Comparison of ENCODE assay signal across 16 cellular contexts in the genomic region with DNA sequence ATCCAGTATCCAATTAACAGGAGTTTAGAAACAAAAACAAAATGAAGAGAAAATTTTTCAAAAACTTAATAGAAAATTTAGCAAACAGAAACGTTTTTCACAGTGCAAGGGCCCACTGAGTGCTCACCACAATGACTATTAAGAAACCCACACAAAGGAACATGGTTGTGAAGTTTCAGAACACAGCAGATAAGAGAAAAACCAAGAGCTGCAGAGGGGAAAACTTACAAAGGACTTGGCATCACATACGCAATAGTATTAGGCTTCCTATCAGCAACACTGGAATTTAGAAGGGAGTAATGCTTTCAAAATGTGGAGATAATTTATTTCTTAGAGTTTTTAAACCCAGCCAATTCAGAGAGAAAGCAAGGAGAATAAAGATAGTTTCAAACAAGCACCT. TPM values are rescaled to one million over a fixed set of nuclear protein-coding genes. Genes with fewer than 3 reads are reported as not detected.
DNase-seq lines count a peak whose midpoint lies in the region; ATAC-seq and TF ChIP-seq lines count a peak whose summit lies in the region.
"Had no signal": no experiment of that assay in that cellular context is flagged by ENCODE, and none has a peak within 500 bp of the region (broad histone marks: within the 10 kb centered on the region; RNA-seq: fewer than 3 reads in every experiment).

No MANE protein-coding gene starts in this region.

- no peak overlapping the region for H2AFZ ChIP-seq in Karpas-422 (ENCODE audit: low read length)

- peaks cover 34% of the 10 kb centered on the region for H3K4me1 ChIP-seq in CD8-positive, alpha-beta T cell (ENCODE audit: insufficient read depth, low read length)
- H3K4me1 ChIP-seq in Karpas-422 (ENCODE audit: low read length) (peaks cover 41% of the 10 kb centered on the region), mucosa of descending colon (ENCODE audit: low read depth) (peaks cover 4% of the 10 kb centered on the region)
- peaks cover 8 to 9% of the 10 kb centered on the region in 2 donors for H3K4me1 ChIP-seq in naive thymus-derived CD4-positive, alpha-beta T cell (ENCODE audit: control insufficient read depth in 2 of 2, insufficient read depth in 2 of 2, low read length in 2 of 2)

- no peak for ATAC-seq in CD8-positive, alpha-beta T cell
- peak; percentile 44 for ATAC-seq in activated naive CD8-positive, alpha-beta T cell treated with anti-CD3 and anti-CD28 coated beads, Interleukin-2, amount 50 U/mL, for 24 hours
- no peak for ATAC-seq in naive thymus-derived CD4-positive, alpha-beta T cell
- ATAC-seq in HG02870 (IDR thresholded peaks at IDR 0.05; ENCODE audit: unreplicated experiment), result no peak
- no peak for ATAC-seq in mucosa of descending colon

- peaks cover 40% of the 10 kb centered on the region for H3K36me3 Mint-ChIP-seq in CD8-positive, alpha-beta T cell
- H3K36me3 Mint-ChIP-seq in activated naive CD8-positive, alpha-beta T cell treated with anti-CD3 and anti-CD28 coated beads, Interleukin-2, amount 50 U/mL, for 24 hours (ENCODE audit: low read depth), result peaks cover 54% of the 10 kb centered on the region
- peaks cover 0 to 27% (median 20%) of the 10 kb centered on the region in 5 donors for H3K36me3 Mint-ChIP-seq in naive thymus-derived CD4-positive, alpha-beta T cell

- DNase-seq in CD8-positive, alpha-beta T cell, result no peak
- DNase-seq in Karpas-422, result no peak
- DNase-seq in activated naive CD8-positive, alpha-beta T cell treated with anti-CD3 and anti-CD28 coated beads, Interleukin-2, amount 50 U/mL, for 24 hours, result no peak
- no peak for DNase-seq in naive thymus-derived CD4-positive, alpha-beta T cell
- no peak for DNase-seq in ureter (ENCODE audit: low spot score)
- no peak for DNase-seq in mucosa of descending colon
- DNase-seq in NOMO-1 (lab: John Stamatoyannopoulos, UW; ENCODE audit: unreplicated experiment in 2 of 2), result no peak
- DNase-seq: activated CD4-positive, alpha-beta T cell treated with anti-CD3 and anti-CD28 coated beads, Interleukin-2, amount 50 U/mL, for 4 hours; CD4-positive, alpha-beta memory T cell; KG1; midbrain; NCI-H2107; stimulated activated naive CD4-positive, alpha-beta T cell treated with Interleukin-2 at 50 U/mL for 16 hours had no signal

- TF ChIP-seq CTCF in CD8-positive, alpha-beta T cell (IDR thresholded peaks at IDR 0.05), result no peak
- no peak for TF ChIP-seq CTCF in mucosa of descending colon (IDR thresholded peaks at IDR 0.05)

- no peaks in the 10 kb centered on the region for H3K9me3 ChIP-seq in CD8-positive, alpha-beta T cell (ENCODE audit: low read length)
- no peaks in the 10 kb centered on the region for H3K9me3 ChIP-seq in Karpas-422 (ENCODE audit: low read length)
- H3K9me3 ChIP-seq in naive thymus-derived CD4-positive, alpha-beta T cell (ENCODE audit: control insufficient read depth in 2 of 3, low read length in 3 of 3), result no peaks in the 10 kb centered on the region
- no peaks in the 10 kb centered on the region for H3K9me3 ChIP-seq in mucosa of descending colon
- H3K9me3 ChIP-seq: breast epithelium, esophagus muscularis mucosa had no signal

- H3K27me3 ChIP-seq in CD8-positive, alpha-beta T cell (ENCODE audit: insufficient read depth, low read length), result no peaks in the 10 kb centered on the region
- H3K27me3 ChIP-seq in Karpas-422 (ENCODE audit: low read length), result no peaks in the 10 kb centered on the region
- H3K27me3 ChIP-seq in naive thymus-derived CD4-positive, alpha-beta T cell (ENCODE audit: control insufficient read depth in 2 of 2, insufficient read depth in 2 of 2, low read length in 2 of 2), result no peaks in the 10 kb centered on the region
- H3K27me3 ChIP-seq: breast epithelium, esophagus muscularis mucosa had no signal

- H4K20me1 ChIP-seq in Karpas-422 (ENCODE audit: insufficient read depth, low read depth, low read length), result no peaks in the 10 kb centered on the region; the same call in 1 of the 2 replicates

- peak overlapping the region; percentile 8 for H3K4me3 Mint-ChIP-seq in CD8-positive, alpha-beta T cell
- peak overlapping the region; percentile 19 for H3K4me3 Mint-ChIP-seq in activated naive CD8-positive, alpha-beta T cell treated with anti-CD3 and anti-CD28 coated beads, Interleukin-2, amount 50 U/mL, for 24 hours
- H3K4me3 Mint-ChIP-seq in naive thymus-derived CD4-positive, alpha-beta T cell, result peak overlapping the region in 3 of 10 donors; percentile 32 to 74 (median 56)

- no peak overlapping the region for H3K27ac ChIP-seq in CD8-positive, alpha-beta T cell (ENCODE audit: low read depth, low read length)
- peak overlapping the region; percentile 41 for H3K27ac ChIP-seq in Karpas-422 (ENCODE audit: low read length)
- H3K27ac ChIP-seq in naive thymus-derived CD4-positive, alpha-beta T cell (ENCODE audit: low read depth, low read length), result peak overlapping the region; percentile 29

- POLR2A ChIA-PET in CD8-positive, alpha-beta T cell (lab: Charles Lee), result interaction anchor here (1.8 kb wide), 1 partner anchor 19 kb away, joined by 10 read pairs; the partner anchor contains the start of genes MRPL32 and PSMA2
- POLR2A ChIA-PET in naive thymus-derived CD4-positive, alpha-beta T cell (lab: Charles Lee), result interaction anchor here (2.1 to 3.1 kb wide), 2 partner anchors 15 to 22 kb away, joined by 7 to 14 read pairs; no protein-coding TSS in a partner anchor

- H3K36me3 ChIP-seq in CD8-positive, alpha-beta T cell (ENCODE audit: insufficient read depth, low read length), result peaks cover 6% of the 10 kb centered on the region
- H3K36me3 ChIP-seq in Karpas-422 (ENCODE audit: insufficient read depth, low read length) (peaks cover 17% of the 10 kb centered on the region), mucosa of descending colon (ENCODE audit: low read depth) (no peaks in the 10 kb centered on the region)
- peaks cover 0 to 19% (median 7%) of the 10 kb centered on the region in 3 experiments for H3K36me3 ChIP-seq in naive thymus-derived CD4-positive, alpha-beta T cell (ENCODE audit: control insufficient read depth in 2 of 3, insufficient read depth in 3 of 3, low read length in 3 of 3)
- H3K36me3 ChIP-seq: breast epithelium had no signal

- no peaks in the 10 kb centered on the region for H3K9me3 Mint-ChIP-seq in CD8-positive, alpha-beta T cell
- no peaks in the 10 kb centered on the region for H3K9me3 Mint-ChIP-seq in activated naive CD8-positive, alpha-beta T cell treated with anti-CD3 and anti-CD28 coated beads, Interleukin-2, amount 50 U/mL, for 24 hours
- H3K9me3 Mint-ChIP-seq in naive thymus-derived CD4-positive, alpha-beta T cell, result peaks cover 0 to 3% (median 0%) of the 10 kb centered on the region in 11 donors
- H3K9me3 Mint-ChIP-seq: CD4-positive, alpha-beta memory T cell had no signal

- no peak overlapping the region for H3K4me2 ChIP-seq in Karpas-422 (ENCODE audit: low read depth, low read length, poor library complexity, severe bottlenecking)

- no peak overlapping the region for H3K4me3 ChIP-seq in CD8-positive, alpha-beta T cell (ENCODE audit: low read depth, low read length)
- H3K4me3 ChIP-seq in Karpas-422 (ENCODE audit: low read length) (no peak overlapping the region), mucosa of descending colon (no peak overlapping the region)
- no peak overlapping the region for H3K4me3 ChIP-seq in naive thymus-derived CD4-positive, alpha-beta T cell (ENCODE audit: low read length)
- H3K4me3 ChIP-seq: breast epithelium, esophagus muscularis mucosa had no signal

- no peak overlapping the region for H3K9ac ChIP-seq in Karpas-422 (ENCODE audit: low read length)

- no peaks in the 10 kb centered on the region for H3K9me2 ChIP-seq in Karpas-422 (replicated peaks; ENCODE audit: insufficient read depth, low read length)

- H3K4me1 Mint-ChIP-seq in CD8-positive, alpha-beta T cell (ENCODE audit: low read depth), result peaks cover 43% of the 10 kb centered on the region
- H3K4me1 Mint-ChIP-seq in activated naive CD8-positive, alpha-beta T cell treated with anti-CD3 and anti-CD28 coated beads, Interleukin-2, amount 50 U/mL, for 24 hours, result peaks cover 69% of the 10 kb centered on the region
- peaks cover 18 to 66% (median 46%) of the 10 kb centered on the region in 7 donors for H3K4me1 Mint-ChIP-seq in naive thymus-derived CD4-positive, alpha-beta T cell

- peak overlapping the region; percentile 78 for H3K27ac Mint-ChIP-seq in CD8-positive, alpha-beta T cell
- H3K27ac Mint-ChIP-seq in activated naive CD8-positive, alpha-beta T cell treated with anti-CD3 and anti-CD28 coated beads, Interleukin-2, amount 50 U/mL, for 24 hours, result peak overlapping the region; percentile 83
- H3K27ac Mint-ChIP-seq in naive thymus-derived CD4-positive, alpha-beta T cell, result peak overlapping the region in 8 of 9 donors; percentile 78 to 95 (median 82)

- no peaks in the 10 kb centered on the region for H3K27me3 Mint-ChIP-seq in CD8-positive, alpha-beta T cell (ENCODE audit: low read depth)
- H3K27me3 Mint-ChIP-seq in activated naive CD8-positive, alpha-beta T cell treated with anti-CD3 and anti-CD28 coated beads, Interleukin-2, amount 50 U/mL, for 24 hours, result no peaks in the 10 kb centered on the region
- no peaks in the 10 kb centered on the region for H3K27me3 Mint-ChIP-seq in naive thymus-derived CD4-positive, alpha-beta T cell
- H3K27me3 Mint-ChIP-seq: CD4-positive, alpha-beta memory T cell had no signal

- CTCF ChIA-PET in CD8-positive, alpha-beta T cell (lab: Charles Lee), result interaction anchor here (1.2 kb wide), 1 partner anchor 18 kb away, joined by 3 read pairs; the partner anchor contains the start of genes MRPL32 and PSMA2
- CTCF ChIA-PET in naive thymus-derived CD4-positive, alpha-beta T cell (lab: Charles Lee), result no interaction called here

- H3K79me2 ChIP-seq in Karpas-422 (ENCODE audit: low read length), result peaks cover 6% of the 10 kb centered on the region; the same call in 1 of the 2 replicates

- intact Hi-C loops in CD8-positive, alpha-beta T cell (cut with DNase I, micrococcal nuclease), result loop anchor here in 1 of 2 experiments (2.0 to 5.0 kb wide), 2 partner anchors 1014 to 1577 kb away; partner anchors contain the start of genes NUDCD3 and UBE2D4
- intact Hi-C loops in naive thymus-derived CD4-positive, alpha-beta T cell (cut with micrococcal nuclease), result loop anchor here (5.0 kb wide), 2 partner anchors 1104 to 1289 kb away; partner anchors contain the start of gene YKT6 (in 1 of the 2)
- intact Hi-C loops in mucosa of descending colon (cut with DNase I, micrococcal nuclease), result no loop called here

RNA-seq across cellular contexts. Expression of gene C7orf25, which starts 1.7 kb away (rescaled TPM):
- 1 to 10 TPM; 2.1 to 2.2 TPM for total RNA-seq in CD8-positive, alpha-beta T cell
- total RNA-seq in Karpas-422 (2014; rRNA removed; shearing (Covaris generic); ENCODE audit: low replicate concordance), result 1.1 and 1.8 TPM in 2 replicates
- 10 to 100 TPM in 1 of 5 experiments, 1 to 10 TPM in 4; 2.3 to 10.9 (median 5.3) TPM for total RNA-seq in naive thymus-derived CD4-positive, alpha-beta T cell
- 1 to 10 TPM; 4.0 to 7.7 TPM for polyA plus RNA-seq in naive thymus-derived CD4-positive, alpha-beta T cell
- total RNA-seq in ureter (6.6 TPM), mucosa of descending colon (1 to 10 TPM; 3.4 to 5.4 (median 4.3) TPM)

RNA-seq across cellular contexts. Expression of gene PSMA2, which starts 18.4 kb away (rescaled TPM):
- total RNA-seq in CD8-positive, alpha-beta T cell, result 10 to 100 TPM; 43.6 to 47.9 TPM
- total RNA-seq in Karpas-422 (2014; rRNA removed; shearing (Covaris generic); ENCODE audit: low replicate concordance), result 13.2 and 97.1 TPM in 2 replicates
- 100 to 1,000 TPM in 1 of 5 experiments, 10 to 100 TPM in 4; 29.3 to 144 (median 35.3) TPM for total RNA-seq in naive thymus-derived CD4-positive, alpha-beta T cell
- 100 to 1,000 TPM; 196 to 257 TPM for polyA plus RNA-seq in naive thymus-derived CD4-positive, alpha-beta T cell
- total RNA-seq in ureter (46.7 TPM), mucosa of descending colon (10 to 100 TPM; 39.1 to 73.1 (median 61.0) TPM)

RNA-seq across cellular contexts. Expression of gene MRPL32, which starts 18.6 kb away (rescaled TPM):
- total RNA-seq in CD8-positive, alpha-beta T cell, result 10 to 100 TPM; 64.9 to 65.1 TPM
- total RNA-seq in Karpas-422 (2014; rRNA removed; shearing (Covaris generic); ENCODE audit: low replicate concordance), result 41.6 and 67.6 TPM in 2 replicates
- total RNA-seq in naive thymus-derived CD4-positive, alpha-beta T cell, result 10 to 100 TPM; 27.7 to 58.2 (median 53.4) TPM
- 10 to 100 TPM; 43.9 to 52.9 TPM for polyA plus RNA-seq in naive thymus-derived CD4-positive, alpha-beta T cell
- 41.5 TPM for total RNA-seq in ureter
- total RNA-seq in mucosa of descending colon, result 10 to 100 TPM; 32.2 to 44.4 (median 44.1) TPM

Comparison
In these comparisons a context has a peak if more than half of its experiments do, and no peak if none do; other contexts are left out.
1. intact Hi-C loops: an anchor here in naive thymus-derived CD4-positive, alpha-beta T cell (5.0 kb wide); none called in mucosa of descending colon.